25 cellular contexts compared by ENCODE assay signal in the genomic region with DNA sequence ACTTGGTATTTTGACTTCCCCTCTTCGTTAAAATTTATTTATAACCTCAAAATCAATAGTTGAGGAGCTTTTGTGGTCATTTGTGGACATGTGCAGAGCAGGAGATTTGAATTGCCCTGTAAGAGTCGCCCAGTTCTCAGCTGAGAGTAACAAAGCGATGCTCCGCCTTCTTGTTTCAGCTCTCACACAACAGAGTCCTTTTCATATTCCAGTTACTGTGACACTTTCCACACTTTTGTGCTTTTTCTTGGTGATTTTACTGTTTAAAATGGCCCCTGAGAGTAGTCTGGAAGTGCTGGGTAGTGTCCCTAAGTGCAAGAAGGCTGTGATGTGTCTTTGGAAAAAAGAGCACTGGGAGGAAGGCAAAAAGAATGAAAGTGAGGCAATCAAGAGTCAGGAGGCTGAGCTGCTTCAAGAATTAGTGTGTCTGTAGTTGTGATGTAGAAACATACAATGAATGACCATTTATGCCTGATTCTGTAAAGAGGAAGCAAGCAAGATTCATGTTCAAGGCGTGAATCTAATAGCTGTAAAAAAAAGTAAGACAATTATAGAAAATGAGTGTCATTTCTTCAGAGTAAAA.
A peak's percentile ranks its signal among the peaks of the same experiment; 100 is the strongest.
DNase-seq lines count a peak whose midpoint lies in the region; ATAC-seq and TF ChIP-seq lines count a peak whose summit lies in the region.
"Had no signal": no experiment of that assay in that cellular context is flagged by ENCODE, and none has a peak within 500 bp of the region (broad histone marks: within the 10 kb centered on the region; RNA-seq: fewer than 3 reads in every experiment).

No MANE protein-coding gene starts in this region.

- TF ChIP-seq EP300 in transverse colon (IDR thresholded peaks at IDR 0.05; ENCODE audit: low read depth): no peak

- CTCF ChIA-PET in mammary epithelial cell (lab: Charles Lee; ENCODE audit: low non-redundant PET) (interaction anchor here (0.6 kb wide), 1 partner anchor 81 kb away, joined by 3 read pairs; no protein-coding TSS in a partner anchor), MCF 10A (lab: Yijun Ruan, JAX) (interaction anchor here (1.1 to 1.6 kb wide), 2 partner anchors 12 to 778 kb away, joined by 4 read pairs; no protein-coding TSS in a partner anchor)

- in situ Hi-C loops in mammary epithelial cell (cut with MboI; ENCODE audit: low sequenced_read_pairs in 2 of 2): no loop called here
- in situ Hi-C loops in transverse colon (cut with MboI; ENCODE audit: low pct_ligation_motif_present in 1 of 4, low pct_unique_long_range_greater_than_20kb in 1 of 4, low sequenced_read_pairs in 3 of 4): no loop called here

- H3K4me1 ChIP-seq in mammary epithelial cell (ENCODE audit: insufficient read depth, low read length) (peaks cover 17% of the 10 kb centered on the region), osteoblast (ENCODE audit: insufficient read depth, low read length) (no peaks in the 10 kb centered on the region), transverse colon (peaks cover 0 to 3% (median 0%) of the 10 kb centered on the region in 4 donors)
- H3K4me1 ChIP-seq: breast epithelium, colonic mucosa, heart right ventricle, spleen, tibial artery had no signal

- ATAC-seq in HG03354 (IDR thresholded peaks at IDR 0.05; ENCODE audit: poor library complexity, severe bottlenecking, unreplicated experiment) (no peak), HG02610 (IDR thresholded peaks at IDR 0.05; ENCODE audit: unreplicated experiment) (no peak)
- ATAC-seq: activated CD4-positive, CD25-positive, alpha-beta regulatory T cell treated with anti-CD3 and anti-CD28 coated beads, Interleukin-2, amount 50 U/mL, for 24 hours; activated CD8-positive, alpha-beta T cell treated with anti-CD3 and anti-CD28 coated beads, Interleukin-2, amount 10 ng/mL, durations not matched to agents 7 days and 5 days; heart right ventricle; left lobe of liver had no signal

- no peaks in the 10 kb centered on the region for H3K9me3 Mint-ChIP-seq in MCF 10A (ENCODE audit: unreplicated experiment)
- H3K9me3 Mint-ChIP-seq in neural crest cell: peaks cover 9% of the 10 kb centered on the region

- H3K27me3 ChIP-seq in mammary epithelial cell (ENCODE audit: insufficient read depth, low read length): no peaks in the 10 kb centered on the region
- H3K27me3 ChIP-seq in osteoblast (ENCODE audit: insufficient read depth, low read length): no peaks in the 10 kb centered on the region
- no peaks in the 10 kb centered on the region for H3K27me3 ChIP-seq in transverse colon
- H3K27me3 ChIP-seq: breast epithelium, colonic mucosa, heart right ventricle, MG63, neutrophil, spleen, tibial artery had no signal

- H4K20me1 ChIP-seq in mammary epithelial cell (ENCODE audit: insufficient read depth, low read length): no peaks in the 10 kb centered on the region
- H4K20me1 ChIP-seq in osteoblast (ENCODE audit: insufficient read depth, low read length): no peaks in the 10 kb centered on the region

- H3K4me3 ChIP-seq in mammary epithelial cell (replicated peaks in 1 of 3; ENCODE audit: insufficient read depth in 1 of 3, low read depth in 2 of 3, low read length in 3 of 3) (no peak overlapping the region), osteoblast (ENCODE audit: insufficient read depth, low read length) (no peak overlapping the region), transverse colon (no peak overlapping the region)
- H3K4me3 ChIP-seq: breast epithelium, colonic mucosa, heart right ventricle, MG63, spleen, tibial artery had no signal

- H3K4me2 ChIP-seq in mammary epithelial cell (ENCODE audit: insufficient read depth, low read depth, low read length) (no peak overlapping the region), osteoblast (ENCODE audit: insufficient read depth, low read length) (no peak overlapping the region)

- no peak for TF ChIP-seq CTCF in mammary epithelial cell (conservative IDR thresholded peaks at IDR 0.05 in 1 of 2, IDR thresholded peaks at IDR 0.05 in 1 of 2; ENCODE audit: extremely low read depth in 1 of 2, insufficient read depth in 1 of 2, low read depth in 1 of 2, low read length in 2 of 2)
- TF ChIP-seq CTCF in MCF 10A (IDR thresholded peaks at IDR 0.05; ENCODE audit: unreplicated experiment): no peak
- no peak for TF ChIP-seq CTCF in neural crest cell (conservative IDR thresholded peaks at IDR 0.05)
- no peak for TF ChIP-seq CTCF in osteoblast (IDR thresholded peaks at IDR 0.05; ENCODE audit: extremely low read depth, low read depth, low read length)
- no peak for TF ChIP-seq CTCF in transverse colon (IDR thresholded peaks at IDR 0.05)

- H3K79me2 ChIP-seq in mammary epithelial cell (ENCODE audit: insufficient read depth, low read length) (no peaks in the 10 kb centered on the region), osteoblast (ENCODE audit: insufficient read depth, low read length) (no peaks in the 10 kb centered on the region)

- 92% methylated on average over 5 of the region's 5 CpGs for WGBS in mammary epithelial cell (ENCODE audit: low coverage, missing lambda C conversion rate)
- WGBS in transverse colon (ENCODE audit: low coverage in 1 of 2), 2 donors: 79 to 83% methylated on average over 5 of the region's 5 CpGs

- H3K4me1 Mint-ChIP-seq in MCF 10A (ENCODE audit: insufficient read depth, unreplicated experiment) (no peaks in the 10 kb centered on the region), neural crest cell (peaks cover 11% of the 10 kb centered on the region)

- H3K9ac ChIP-seq in mammary epithelial cell (ENCODE audit: insufficient read depth, low read length): no peak overlapping the region

- H3K9me3 ChIP-seq in mammary epithelial cell (replicated peaks; ENCODE audit: insufficient read depth, low read length) (no peaks in the 10 kb centered on the region), osteoblast (ENCODE audit: low read depth, low read length) (no peaks in the 10 kb centered on the region), transverse colon (no peaks in the 10 kb centered on the region)
- H3K9me3 ChIP-seq: colonic mucosa, MG63, neutrophil, tibial artery had no signal

- H3K36me3 Mint-ChIP-seq in MCF 10A (ENCODE audit: insufficient read depth, unreplicated experiment): no peaks in the 10 kb centered on the region
- H3K36me3 Mint-ChIP-seq in neural crest cell (ENCODE audit: low read depth): no peaks in the 10 kb centered on the region

- BruUV-seq in mammary epithelial cell (replicated peaks; lab: Mats Ljungman, UMichigan): no TSS peak
- no TSS peak for BruUV-seq in MCF 10A (replicated peaks; lab: Mats Ljungman, UMichigan)

- TF ChIP-seq POLR2A in transverse colon (IDR thresholded peaks at IDR 0.05): no peak

- DNase-seq in mammary epithelial cell: no peak
- no peak for DNase-seq in MCF 10A (ENCODE audit: unreplicated experiment)
- DNase-seq in fibroblast of gingiva (ENCODE audit: low read depth): peak; percentile 64
- no peak for DNase-seq in neural crest cell (ENCODE audit: low read depth, low spot score)
- no peak for DNase-seq in osteoblast (ENCODE audit: insufficient read length, low spot score, missing footprints)
- no peak for DNase-seq in transverse colon
- DNase-seq: activated CD8-positive, alpha-beta T cell treated with anti-CD3 and anti-CD28 coated beads, Interleukin-2, amount 10 ng/mL, durations not matched to agents 7 days and 5 days; colonic mucosa; COR-L47; DND-41; heart right ventricle; NCI-H1417; NCI-H510A; spleen; stimulated activated CD4-positive, alpha-beta T cell treated with anti-CD3 and anti-CD28 coated beads, Interleukin-4, amount 100 ng/mL, for 24 hours; stimulated activated naive CD4-positive, alpha-beta T cell treated with Interleukin-2 at 50 U/mL for 16 hours; T1000; tibial artery had no signal

- H3K4me3 Mint-ChIP-seq in MCF 10A (ENCODE audit: unreplicated experiment): no peak overlapping the region
- no peak overlapping the region for H3K4me3 Mint-ChIP-seq in neural crest cell
- H3K4me3 Mint-ChIP-seq: activated CD8-positive, alpha-beta T cell treated with anti-CD3 and anti-CD28 coated beads, Interleukin-2, amount 10 ng/mL, durations not matched to agents 7 days and 5 days had no signal

- H3K27ac Mint-ChIP-seq in MCF 10A (ENCODE audit: low read depth, unreplicated experiment): no peak overlapping the region
- peak overlapping the region; percentile 95 for H3K27ac Mint-ChIP-seq in neural crest cell (ENCODE audit: unreplicated experiment)
- H3K27ac Mint-ChIP-seq: activated CD8-positive, alpha-beta T cell treated with anti-CD3 and anti-CD28 coated beads, Interleukin-2, amount 10 ng/mL, durations not matched to agents 7 days and 5 days had no signal

- POLR2A ChIA-PET in MCF 10A (lab: Yijun Ruan, JAX): interaction anchor here (0.8 kb wide), 1 partner anchor 12 kb away, joined by 4 read pairs; no protein-coding TSS in a partner anchor

- H2AFZ ChIP-seq in mammary epithelial cell (ENCODE audit: low read depth, low read length): peak overlapping the region; percentile 76
- H2AFZ ChIP-seq in osteoblast (ENCODE audit: low read length): no peak overlapping the region

- dilution Hi-C loops in mammary epithelial cell (cut with HindIII; ENCODE audit: low sequenced_read_pairs): no loop called here

- H3K27me3 Mint-ChIP-seq in MCF 10A (ENCODE audit: insufficient read depth, unreplicated experiment): peaks cover 16% of the 10 kb centered on the region
- H3K27me3 Mint-ChIP-seq in neural crest cell (ENCODE audit: low read depth): no peaks in the 10 kb centered on the region

- H3K27ac ChIP-seq in mammary epithelial cell (ENCODE audit: insufficient read depth, low read depth, low read length) (no peak overlapping the region), osteoblast (ENCODE audit: low read depth, low read length) (no peak overlapping the region), transverse colon (no peak overlapping the region)
- H3K27ac ChIP-seq: breast epithelium, colonic mucosa, heart right ventricle, neutrophil, spleen, tibial artery had no signal

- intact Hi-C loops in mammary epithelial cell (cut with micrococcal nuclease): no loop called here
- intact Hi-C loops in MCF 10A (cut with micrococcal nuclease): no loop called here
- intact Hi-C loops in transverse colon (cut with DNase I; ENCODE audit: low total_unique reads): no loop called here

- H3K36me3 ChIP-seq in mammary epithelial cell (ENCODE audit: insufficient read depth, low read length) (no peaks in the 10 kb centered on the region), osteoblast (ENCODE audit: insufficient read depth, low read length) (no peaks in the 10 kb centered on the region), transverse colon (no peaks in the 10 kb centered on the region)
- H3K36me3 ChIP-seq: breast epithelium, colonic mucosa, heart right ventricle, MG63, neutrophil, spleen, tibial artery had no signal
